ENCODE assay signal across 17 cellular contexts in the genomic region with DNA sequence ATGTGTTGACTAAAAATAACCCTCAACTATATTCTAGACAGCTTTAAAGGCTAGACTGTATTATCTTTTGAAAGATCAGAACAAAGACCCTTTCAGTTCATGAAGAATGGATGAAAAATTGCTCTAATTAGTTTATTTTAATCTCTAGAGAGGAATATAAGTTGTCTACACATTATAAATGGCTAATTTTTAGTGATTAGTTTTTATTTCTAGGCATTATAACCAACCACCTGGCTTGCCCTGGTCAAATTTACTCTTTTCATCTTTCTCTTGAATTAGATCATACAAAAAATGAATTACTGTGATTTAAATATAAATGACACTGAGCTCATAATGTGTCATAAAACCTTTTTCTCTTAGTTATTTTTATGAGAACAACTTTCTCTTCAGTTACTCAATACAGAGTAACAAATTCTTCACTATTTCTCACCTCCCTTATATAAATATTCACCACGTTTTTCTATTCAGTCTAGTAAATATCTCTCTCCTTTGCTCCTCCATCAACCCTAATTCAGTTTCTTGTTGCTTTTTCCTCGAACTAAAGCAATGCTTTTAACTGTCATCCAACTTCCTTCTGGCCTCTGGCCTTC.
A peak's percentile ranks its signal among the peaks of the same experiment; 100 is the strongest.
DNase-seq lines count a peak whose midpoint lies in the region; ATAC-seq, FAIRE-seq and TF ChIP-seq lines count a peak whose summit lies in the region.
"Had no signal": no experiment of that assay in that cellular context is flagged by ENCODE, and none has a peak within 500 bp of the region (broad histone marks: within the 10 kb centered on the region; RNA-seq: fewer than 3 reads in every experiment).

No MANE protein-coding gene starts in this region.

- no peak overlapping the region for H3K4me3 ChIP-seq in astrocyte of the spinal cord (ENCODE audit: low read depth, low read length)
- H3K4me3 ChIP-seq in keratinocyte (ENCODE audit: control insufficient read depth in 2 of 3, extremely low read depth in 1 of 3, insufficient read depth in 2 of 3, low read depth in 1 of 3, low read length in 3 of 3) = peak overlapping the region in 1 of 3 experiments; percentile 28
- no peak overlapping the region for H3K4me3 ChIP-seq in Karpas-422 (ENCODE audit: low read length)
- H3K4me3 ChIP-seq in upper lobe of left lung = no peak overlapping the region
- H3K4me3 ChIP-seq: GM12878 had no signal

- H3K36me3 ChIP-seq in keratinocyte (ENCODE audit: control insufficient read depth in 2 of 2, extremely low read depth in 1 of 2, insufficient read depth in 2 of 2, low read length in 2 of 2) = no peaks in the 10 kb centered on the region
- no peaks in the 10 kb centered on the region for H3K36me3 ChIP-seq in Karpas-422 (ENCODE audit: insufficient read depth, low read length)
- H3K36me3 ChIP-seq in upper lobe of left lung = no peaks in the 10 kb centered on the region

- no peak for TF ChIP-seq POLR2A in upper lobe of left lung (IDR thresholded peaks at IDR 0.05)

- H4K20me1 ChIP-seq in keratinocyte (ENCODE audit: control insufficient read depth, extremely low read depth, insufficient read depth, low read length) (no peaks in the 10 kb centered on the region), Karpas-422 (ENCODE audit: insufficient read depth, low read depth, low read length) (no peaks in the 10 kb centered on the region)

- H3K27me3 ChIP-seq in keratinocyte (ENCODE audit: control insufficient read depth, extremely low read depth, insufficient read depth, low read length) (no peaks in the 10 kb centered on the region), Karpas-422 (ENCODE audit: low read length) (no peaks in the 10 kb centered on the region), upper lobe of left lung (no peaks in the 10 kb centered on the region)

- no peak for TF ChIP-seq CTCF in astrocyte of the spinal cord (IDR thresholded peaks at IDR 0.05; ENCODE audit: low read depth, low read length)
- TF ChIP-seq CTCF in keratinocyte (optimal IDR thresholded peaks at IDR 0.05 in 1 of 3, IDR thresholded peaks at IDR 0.05 in 1 of 3, conservative IDR thresholded peaks at IDR 0.05 in 1 of 3; ENCODE audit: extremely low read depth in 1 of 3, insufficient read depth in 2 of 3, low read length in 3 of 3) = no peak
- TF ChIP-seq CTCF in upper lobe of left lung (IDR thresholded peaks at IDR 0.05) = no peak

- 47 to 48% methylated on average over 2 of the region's 2 CpGs for WGBS in upper lobe of left lung, 2 donors

- peaks cover 16% of the 10 kb centered on the region for H3K4me1 ChIP-seq in keratinocyte (ENCODE audit: control insufficient read depth, extremely low read depth, insufficient read depth, low read length)
- no peaks in the 10 kb centered on the region for H3K4me1 ChIP-seq in Karpas-422 (ENCODE audit: low read length)
- no peaks in the 10 kb centered on the region for H3K4me1 ChIP-seq in upper lobe of left lung

- ATAC-seq in upper lobe of left lung (ENCODE audit: low FRiP score in 2 of 2) = no peak
- ATAC-seq: GM12878, Right ventricle myocardium inferior, SK-N-SH treated with all-trans-retinoic acid at 6 μM for 48 hours had no signal

- H3K79me2 ChIP-seq in keratinocyte (ENCODE audit: control insufficient read depth, insufficient read depth, low read length) (no peaks in the 10 kb centered on the region), Karpas-422 (ENCODE audit: low read length) (no peaks in the 10 kb centered on the region)

- H3K27ac ChIP-seq in keratinocyte (ENCODE audit: control insufficient read depth, insufficient read depth, low read length) = peak overlapping the region; percentile 57
- H3K27ac ChIP-seq in Karpas-422 (ENCODE audit: low read length) = no peak overlapping the region
- no peak overlapping the region for H3K27ac ChIP-seq in upper lobe of left lung
- H3K27ac ChIP-seq: C4-2B had no signal

- dilution Hi-C loops in keratinocyte (cut with MboI; ENCODE audit: extremely low pct_ligation_motif_present, low sequenced_read_pairs) = no loop called here

- H3K9ac ChIP-seq in keratinocyte (ENCODE audit: control insufficient read depth, extremely low read depth, insufficient read depth, low read length) (no peak overlapping the region), Karpas-422 (ENCODE audit: low read length) (no peak overlapping the region)

- peak; percentile 16 for DNase-seq in COLO829 (ENCODE audit: low spot score)
- DNase-seq in NCI-H1930 (lab: John Stamatoyannopoulos, UW) = peak; percentile 42 to 65
- peak; percentile 8 for DNase-seq in astrocyte of the spinal cord (ENCODE audit: low read depth, low spot score)
- no peak for DNase-seq in keratinocyte (ENCODE audit: low read depth, low spot score)
- DNase-seq in Karpas-422 = no peak
- no peak for DNase-seq in HCEC 1CT
- DNase-seq in upper lobe of left lung = no peak
- DNase-seq in NCI-H82 treated with DMSO at 0.1 percent for 48 hours (lab: John Stamatoyannopoulos, UW; ENCODE audit: unreplicated experiment) = no peak
- DNase-seq: DMS79, H9, NCI-H2081 treated with DMSO at 0.1 percent for 48 hours, NCI-H2227 treated with DMSO at 0.1 percent for 48 hours, NCI-H526 had no signal

- no peak for TF ChIP-seq EP300 in upper lobe of left lung (IDR thresholded peaks at IDR 0.05)

- H2AFZ ChIP-seq in keratinocyte (ENCODE audit: control insufficient read depth, low read length) = peak overlapping the region; percentile 38
- H2AFZ ChIP-seq in Karpas-422 (ENCODE audit: low read length) = no peak overlapping the region

- FAIRE-seq in keratinocyte (lab: Jason Lieb, UNC) = no peak
- FAIRE-seq: GM12878 had no signal

- H3K9me2 ChIP-seq in Karpas-422 (replicated peaks; ENCODE audit: insufficient read depth, low read length) = no peaks in the 10 kb centered on the region

- in situ Hi-C loops in astrocyte of the spinal cord (cut with HindIII; ENCODE audit: low sequenced_read_pairs) = no loop called here

- H3K9me1 ChIP-seq in keratinocyte (ENCODE audit: control insufficient read depth, extremely low read depth, insufficient read depth, low read length) = no peaks in the 10 kb centered on the region

- H3K9me3 ChIP-seq in keratinocyte (ENCODE audit: control insufficient read depth, low read depth, low read length) (no peaks in the 10 kb centered on the region), Karpas-422 (ENCODE audit: low read length) (peaks cover 15% of the 10 kb centered on the region), upper lobe of left lung (no peaks in the 10 kb centered on the region)

- no peak overlapping the region for H3K4me2 ChIP-seq in keratinocyte (ENCODE audit: control insufficient read depth, extremely low read depth, insufficient read depth, low read depth, low read length)
- no peak overlapping the region for H3K4me2 ChIP-seq in Karpas-422 (ENCODE audit: low read depth, low read length, poor library complexity, severe bottlenecking)

Comparison
In these comparisons a context has a peak if more than half of its experiments do, and no peak if none do; other contexts are left out.
1. DNase-seq: peak in COLO829 (single experiment), NCI-H1930 (2 of 2) and astrocyte of the spinal cord (single experiment); none in keratinocyte (single experiment), Karpas-422 (single experiment), HCEC 1CT (single experiment), upper lobe of left lung (0 of 2) and NCI-H82 treated with DMSO at 0.1 percent for 48 hours (single experiment).